In the genomic region with DNA sequence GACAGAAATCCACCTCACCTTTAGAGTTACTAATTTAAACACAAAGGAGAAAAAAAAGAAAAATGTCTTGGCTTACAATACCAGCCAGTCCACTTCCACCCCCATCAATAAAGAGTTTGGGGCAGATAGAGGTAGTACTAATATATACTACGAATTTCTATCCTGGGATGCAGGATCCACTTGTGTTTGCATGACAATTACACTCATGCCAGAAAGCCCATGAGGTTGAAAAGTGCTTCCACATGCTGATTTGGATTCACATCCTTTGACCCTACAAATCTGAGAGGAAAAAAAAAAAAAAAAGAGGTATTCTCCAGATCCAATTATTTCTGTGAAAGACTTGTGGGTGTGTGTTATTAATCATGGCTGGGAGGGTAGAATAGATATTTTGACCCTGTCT, we compare ENCODE assay signal across 15 cellular contexts.
DNase-seq lines count a peak whose midpoint lies in the region; ATAC-seq and TF ChIP-seq lines count a peak whose summit lies in the region.
"Had no signal": no experiment of that assay in that cellular context is flagged by ENCODE, and none has a peak within 500 bp of the region (broad histone marks: within the 10 kb centered on the region; RNA-seq: fewer than 3 reads in every experiment).

No MANE protein-coding gene starts in this region.

- no peaks in the 10 kb centered on the region for H3K4me1 ChIP-seq in ascending aorta
- H3K4me1 ChIP-seq: HAP-1 had no signal

- H3K27ac ChIP-seq in ascending aorta: no peak overlapping the region

- no peak overlapping the region for H3K27ac Mint-ChIP-seq in WTC11
- H3K27ac Mint-ChIP-seq: CD4-positive, alpha-beta memory T cell; HFFc6 had no signal

- intact Hi-C loops in ascending aorta (cut with DNase I): no loop called here

- no peak for DNase-seq in WTC11 (ENCODE audit: low spot score)
- DNase-seq in fibroblast of peridontal ligament (ENCODE audit: extremely low read depth): peak; percentile 42
- peak; percentile 7 for DNase-seq in iPS-NIHi11 (ENCODE audit: low spot score)
- DNase-seq in ascending aorta (ENCODE audit: low spot score in 2 of 2): no peak
- DNase-seq: C1 segment of cervical spinal cord; Calu3; CD4-positive, alpha-beta memory T cell; COR-L47; DMS53; DMS79 treated with DMSO at 0.1 percent for 48 hours; GF-D8; HFFc6 had no signal

- ATAC-seq in WTC11: peak; percentile 74
- no peak for ATAC-seq in GM18868 (IDR thresholded peaks at IDR 0.05; ENCODE audit: unreplicated experiment)
- ATAC-seq in HG03378 (IDR thresholded peaks at IDR 0.05; ENCODE audit: unreplicated experiment): no peak

- H3K36me3 Mint-ChIP-seq in WTC11: no peaks in the 10 kb centered on the region; the same call in 1 of the 2 replicates
- H3K36me3 Mint-ChIP-seq: CD4-positive, alpha-beta memory T cell had no signal

- H3K4me3 ChIP-seq in ascending aorta: no peak overlapping the region
- H3K4me3 ChIP-seq: HAP-1 had no signal

- CTCF ChIA-PET in WTC11 (lab: Charles Lee): no interaction called here

- H3K9me3 Mint-ChIP-seq in WTC11: peaks cover 3% of the 10 kb centered on the region
- H3K9me3 Mint-ChIP-seq: HFFc6 had no signal

- POLR2A ChIA-PET in WTC11 (lab: Charles Lee): no interaction called here

- TF ChIP-seq CTCF in WTC11 (IDR thresholded peaks at IDR 0.05): no peak
- no peak for TF ChIP-seq CTCF in ascending aorta (IDR thresholded peaks at IDR 0.05)

- H3K4me1 Mint-ChIP-seq in WTC11: peaks cover 13% of the 10 kb centered on the region
- H3K4me1 Mint-ChIP-seq: CD4-positive, alpha-beta memory T cell had no signal

- H3K27me3 ChIP-seq in ascending aorta: no peaks in the 10 kb centered on the region

- H3K27me3 Mint-ChIP-seq in WTC11 (ENCODE audit: low read depth): no peaks in the 10 kb centered on the region
- H3K27me3 Mint-ChIP-seq: CD4-positive, alpha-beta memory T cell had no signal

- H3K4me3 Mint-ChIP-seq in WTC11: no peak overlapping the region
- H3K4me3 Mint-ChIP-seq: CD4-positive, alpha-beta memory T cell; HFFc6 had no signal

- H3K36me3 ChIP-seq in ascending aorta: no peaks in the 10 kb centered on the region
- H3K36me3 ChIP-seq: HAP-1 had no signal

- peaks cover 0 to 4% of the 10 kb centered on the region in 2 donors for H3K9me3 ChIP-seq in ascending aorta
- H3K9me3 ChIP-seq: HAP-1 had no signal

TF ChIP-seq in WTC11, 78 proteins besides CTCF, POLR2A, EP300 and RAD21:
- TF ChIP-seq ZNF532 (CRISPR knock-in tag; IDR thresholded peaks at IDR 0.05; ENCODE audit: borderline replicate concordance) (no peak), RELA (CRISPR knock-in tag; IDR thresholded peaks at IDR 0.05; ENCODE audit: borderline replicate concordance) (no peak), ZNF263 (CRISPR knock-in tag; IDR thresholded peaks at IDR 0.05; ENCODE audit: low read depth) (no peak), ZNF671 (CRISPR knock-in tag; IDR thresholded peaks at IDR 0.05) (no peak), SMAD4 (CRISPR knock-in tag; IDR thresholded peaks at IDR 0.05) (no peak)
- TF ChIP-seq, protein P1, sequence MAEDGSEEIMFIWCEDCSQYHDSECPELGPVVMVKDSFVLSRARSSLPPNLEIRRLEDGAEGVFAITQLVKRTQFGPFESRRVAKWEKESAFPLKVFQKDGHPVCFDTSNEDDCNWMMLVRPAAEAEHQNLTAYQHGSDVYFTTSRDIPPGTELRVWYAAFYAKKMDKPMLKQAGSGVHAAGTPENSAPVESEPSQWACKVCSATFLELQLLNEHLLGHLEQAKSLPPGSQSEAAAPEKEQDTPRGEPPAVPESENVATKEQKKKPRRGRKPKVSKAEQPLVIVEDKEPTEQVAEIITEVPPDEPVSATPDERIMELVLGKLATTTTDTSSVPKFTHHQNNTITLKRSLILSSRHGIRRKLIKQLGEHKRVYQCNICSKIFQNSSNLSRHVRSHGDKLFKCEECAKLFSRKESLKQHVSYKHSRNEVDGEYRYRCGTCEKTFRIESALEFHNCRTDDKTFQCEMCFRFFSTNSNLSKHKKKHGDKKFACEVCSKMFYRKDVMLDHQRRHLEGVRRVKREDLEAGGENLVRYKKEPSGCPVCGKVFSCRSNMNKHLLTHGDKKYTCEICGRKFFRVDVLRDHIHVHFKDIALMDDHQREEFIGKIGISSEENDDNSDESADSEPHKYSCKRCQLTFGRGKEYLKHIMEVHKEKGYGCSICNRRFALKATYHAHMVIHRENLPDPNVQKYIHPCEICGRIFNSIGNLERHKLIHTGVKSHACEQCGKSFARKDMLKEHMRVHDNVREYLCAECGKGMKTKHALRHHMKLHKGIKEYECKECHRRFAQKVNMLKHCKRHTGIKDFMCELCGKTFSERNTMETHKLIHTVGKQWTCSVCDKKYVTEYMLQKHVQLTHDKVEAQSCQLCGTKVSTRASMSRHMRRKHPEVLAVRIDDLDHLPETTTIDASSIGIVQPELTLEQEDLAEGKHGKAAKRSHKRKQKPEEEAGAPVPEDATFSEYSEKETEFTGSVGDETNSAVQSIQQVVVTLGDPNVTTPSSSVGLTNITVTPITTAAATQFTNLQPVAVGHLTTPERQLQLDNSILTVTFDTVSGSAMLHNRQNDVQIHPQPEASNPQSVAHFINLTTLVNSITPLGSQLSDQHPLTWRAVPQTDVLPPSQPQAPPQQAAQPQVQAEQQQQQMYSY (CRISPR knock-in tag; IDR thresholded peaks at IDR 0.05): no peak
- TF ChIP-seq, protein P2, sequence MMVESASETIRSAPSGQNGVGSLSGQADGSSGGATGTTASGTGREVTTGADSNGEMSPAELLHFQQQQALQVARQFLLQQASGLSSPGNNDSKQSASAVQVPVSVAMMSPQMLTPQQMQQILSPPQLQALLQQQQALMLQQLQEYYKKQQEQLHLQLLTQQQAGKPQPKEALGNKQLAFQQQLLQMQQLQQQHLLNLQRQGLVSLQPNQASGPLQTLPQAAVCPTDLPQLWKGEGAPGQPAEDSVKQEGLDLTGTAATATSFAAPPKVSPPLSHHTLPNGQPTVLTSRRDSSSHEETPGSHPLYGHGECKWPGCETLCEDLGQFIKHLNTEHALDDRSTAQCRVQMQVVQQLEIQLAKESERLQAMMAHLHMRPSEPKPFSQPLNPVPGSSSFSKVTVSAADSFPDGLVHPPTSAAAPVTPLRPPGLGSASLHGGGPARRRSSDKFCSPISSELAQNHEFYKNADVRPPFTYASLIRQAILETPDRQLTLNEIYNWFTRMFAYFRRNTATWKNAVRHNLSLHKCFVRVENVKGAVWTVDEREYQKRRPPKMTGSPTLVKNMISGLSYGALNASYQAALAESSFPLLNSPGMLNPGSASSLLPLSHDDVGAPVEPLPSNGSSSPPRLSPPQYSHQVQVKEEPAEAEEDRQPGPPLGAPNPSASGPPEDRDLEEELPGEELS (CRISPR knock-in tag; IDR thresholded peaks at IDR 0.05): no peak

Comparison
In these comparisons a context has a peak if more than half of its experiments do, and no peak if none do; other contexts are left out.
1. DNase-seq: peak in fibroblast of peridontal ligament (single experiment) and iPS-NIHi11 (single experiment); none in WTC11 (single experiment) and ascending aorta (0 of 2).